In genomic region chr1:226181996-226182714, GRCh38 we compare ENCODE assay signal across 1 cellular context.
TF ChIP-seq lines count a peak whose summit lies in the region.

No MANE protein-coding gene starts in this region.

TF ChIP-seq in K562, 482 proteins besides CTCF, POLR2A, EP300 and RAD21 (continued from another document):
- no peak for TF ChIP-seq COPS2 (conservative IDR thresholded peaks at IDR 0.05)
- peak; percentile 54; the same call in 1 of the 2 replicates for TF ChIP-seq DPF2 (IDR thresholded peaks at IDR 0.05)
